1 cellular context compared by ENCODE assay signal in the genomic region with DNA sequence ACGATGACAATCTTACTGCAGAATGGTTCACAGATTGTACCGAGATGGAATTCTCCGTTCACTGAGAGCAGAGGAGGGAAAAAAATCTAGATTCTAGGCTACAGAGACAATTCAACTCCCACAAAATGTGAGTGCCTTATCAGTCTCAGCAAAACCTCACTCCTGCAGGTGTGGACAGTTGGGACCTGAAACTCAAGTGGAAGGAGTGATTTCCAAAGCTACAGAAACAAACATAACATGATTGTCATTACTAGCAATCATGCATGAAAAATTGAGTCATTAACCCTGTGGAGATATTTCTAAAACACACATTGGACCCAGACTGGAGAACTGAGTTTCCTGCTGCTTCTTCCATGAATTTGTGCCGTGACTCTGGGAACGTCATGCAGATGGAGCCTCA.
TF ChIP-seq lines count a peak whose summit lies in the region.

No MANE protein-coding gene starts in this region.

TF ChIP-seq in GM23338, 12 proteins besides CTCF, POLR2A, EP300 and RAD21 (continued from another document):
- TF ChIP-seq, protein P1, sequence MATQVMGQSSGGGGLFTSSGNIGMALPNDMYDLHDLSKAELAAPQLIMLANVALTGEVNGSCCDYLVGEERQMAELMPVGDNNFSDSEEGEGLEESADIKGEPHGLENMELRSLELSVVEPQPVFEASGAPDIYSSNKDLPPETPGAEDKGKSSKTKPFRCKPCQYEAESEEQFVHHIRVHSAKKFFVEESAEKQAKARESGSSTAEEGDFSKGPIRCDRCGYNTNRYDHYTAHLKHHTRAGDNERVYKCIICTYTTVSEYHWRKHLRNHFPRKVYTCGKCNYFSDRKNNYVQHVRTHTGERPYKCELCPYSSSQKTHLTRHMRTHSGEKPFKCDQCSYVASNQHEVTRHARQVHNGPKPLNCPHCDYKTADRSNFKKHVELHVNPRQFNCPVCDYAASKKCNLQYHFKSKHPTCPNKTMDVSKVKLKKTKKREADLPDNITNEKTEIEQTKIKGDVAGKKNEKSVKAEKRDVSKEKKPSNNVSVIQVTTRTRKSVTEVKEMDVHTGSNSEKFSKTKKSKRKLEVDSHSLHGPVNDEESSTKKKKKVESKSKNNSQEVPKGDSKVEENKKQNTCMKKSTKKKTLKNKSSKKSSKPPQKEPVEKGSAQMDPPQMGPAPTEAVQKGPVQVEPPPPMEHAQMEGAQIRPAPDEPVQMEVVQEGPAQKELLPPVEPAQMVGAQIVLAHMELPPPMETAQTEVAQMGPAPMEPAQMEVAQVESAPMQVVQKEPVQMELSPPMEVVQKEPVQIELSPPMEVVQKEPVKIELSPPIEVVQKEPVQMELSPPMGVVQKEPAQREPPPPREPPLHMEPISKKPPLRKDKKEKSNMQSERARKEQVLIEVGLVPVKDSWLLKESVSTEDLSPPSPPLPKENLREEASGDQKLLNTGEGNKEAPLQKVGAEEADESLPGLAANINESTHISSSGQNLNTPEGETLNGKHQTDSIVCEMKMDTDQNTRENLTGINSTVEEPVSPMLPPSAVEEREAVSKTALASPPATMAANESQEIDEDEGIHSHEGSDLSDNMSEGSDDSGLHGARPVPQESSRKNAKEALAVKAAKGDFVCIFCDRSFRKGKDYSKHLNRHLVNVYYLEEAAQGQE (IDR thresholded peaks at IDR 0.05; ENCODE audit: unreplicated experiment): no peak
